1 cellular context compared by ENCODE assay signal in the genomic region with DNA sequence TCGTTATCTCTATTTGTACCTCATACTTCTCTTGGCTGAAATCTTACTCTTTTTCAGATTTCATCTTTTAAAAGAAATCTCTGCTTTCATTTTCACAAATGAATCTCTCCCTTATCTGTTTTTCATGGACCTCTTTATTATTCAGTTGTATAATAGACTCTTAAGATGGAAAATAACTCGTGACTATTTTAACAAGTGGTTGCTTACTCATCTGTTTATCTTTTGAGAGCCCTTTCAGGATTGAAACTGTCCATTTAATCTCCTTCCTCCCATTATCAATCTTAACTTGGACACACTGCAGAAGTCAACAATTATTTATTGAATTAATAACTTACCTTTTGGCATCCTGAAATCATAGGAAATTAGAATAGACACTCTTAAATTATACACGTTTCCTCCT.
TF ChIP-seq lines count a peak whose summit lies in the region.

No MANE protein-coding gene starts in this region.

TF ChIP-seq in HepG2, 621 proteins besides CTCF, POLR2A, EP300 and RAD21 (continued from another document):
- TF ChIP-seq, protein P1, sequence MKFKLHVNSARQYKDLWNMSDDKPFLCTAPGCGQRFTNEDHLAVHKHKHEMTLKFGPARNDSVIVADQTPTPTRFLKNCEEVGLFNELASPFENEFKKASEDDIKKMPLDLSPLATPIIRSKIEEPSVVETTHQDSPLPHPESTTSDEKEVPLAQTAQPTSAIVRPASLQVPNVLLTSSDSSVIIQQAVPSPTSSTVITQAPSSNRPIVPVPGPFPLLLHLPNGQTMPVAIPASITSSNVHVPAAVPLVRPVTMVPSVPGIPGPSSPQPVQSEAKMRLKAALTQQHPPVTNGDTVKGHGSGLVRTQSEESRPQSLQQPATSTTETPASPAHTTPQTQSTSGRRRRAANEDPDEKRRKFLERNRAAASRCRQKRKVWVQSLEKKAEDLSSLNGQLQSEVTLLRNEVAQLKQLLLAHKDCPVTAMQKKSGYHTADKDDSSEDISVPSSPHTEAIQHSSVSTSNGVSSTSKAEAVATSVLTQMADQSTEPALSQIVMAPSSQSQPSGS (CRISPR knock-in tag; IDR thresholded peaks at IDR 0.05) = no peak
- TF ChIP-seq, protein P2, sequence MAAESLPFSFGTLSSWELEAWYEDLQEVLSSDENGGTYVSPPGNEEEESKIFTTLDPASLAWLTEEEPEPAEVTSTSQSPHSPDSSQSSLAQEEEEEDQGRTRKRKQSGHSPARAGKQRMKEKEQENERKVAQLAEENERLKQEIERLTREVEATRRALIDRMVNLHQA (CRISPR knock-in tag; IDR thresholded peaks at IDR 0.05) = no peak
- TF ChIP-seq REL (CRISPR knock-in tag; conservative IDR thresholded peaks at IDR 0.05) (no peak), MAFK (conservative IDR thresholded peaks at IDR 0.05 in 1 of 2, IDR thresholded peaks at IDR 0.05 in 1 of 2; ENCODE audit: low read length in 2 of 2) (no peak), CEBPB (IDR thresholded peaks at IDR 0.05; ENCODE audit: borderline replicate concordance, low read depth, low read length) (no peak), SP2 (CRISPR knock-in tag; IDR thresholded peaks at IDR 0.05) (no peak), ZFY (CRISPR knock-in tag; IDR thresholded peaks at IDR 0.05) (no peak), RBM22 (optimal IDR thresholded peaks at IDR 0.05; ENCODE audit: low read length) (no peak)
- TF ChIP-seq, protein P3, sequence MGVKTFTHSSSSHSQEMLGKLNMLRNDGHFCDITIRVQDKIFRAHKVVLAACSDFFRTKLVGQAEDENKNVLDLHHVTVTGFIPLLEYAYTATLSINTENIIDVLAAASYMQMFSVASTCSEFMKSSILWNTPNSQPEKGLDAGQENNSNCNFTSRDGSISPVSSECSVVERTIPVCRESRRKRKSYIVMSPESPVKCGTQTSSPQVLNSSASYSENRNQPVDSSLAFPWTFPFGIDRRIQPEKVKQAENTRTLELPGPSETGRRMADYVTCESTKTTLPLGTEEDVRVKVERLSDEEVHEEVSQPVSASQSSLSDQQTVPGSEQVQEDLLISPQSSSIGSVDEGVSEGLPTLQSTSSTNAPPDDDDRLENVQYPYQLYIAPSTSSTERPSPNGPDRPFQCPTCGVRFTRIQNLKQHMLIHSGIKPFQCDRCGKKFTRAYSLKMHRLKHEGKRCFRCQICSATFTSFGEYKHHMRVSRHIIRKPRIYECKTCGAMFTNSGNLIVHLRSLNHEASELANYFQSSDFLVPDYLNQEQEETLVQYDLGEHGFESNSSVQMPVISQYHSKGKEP (CRISPR knock-in tag; IDR thresholded peaks at IDR 0.05) = no peak
- TF ChIP-seq, protein P4, sequence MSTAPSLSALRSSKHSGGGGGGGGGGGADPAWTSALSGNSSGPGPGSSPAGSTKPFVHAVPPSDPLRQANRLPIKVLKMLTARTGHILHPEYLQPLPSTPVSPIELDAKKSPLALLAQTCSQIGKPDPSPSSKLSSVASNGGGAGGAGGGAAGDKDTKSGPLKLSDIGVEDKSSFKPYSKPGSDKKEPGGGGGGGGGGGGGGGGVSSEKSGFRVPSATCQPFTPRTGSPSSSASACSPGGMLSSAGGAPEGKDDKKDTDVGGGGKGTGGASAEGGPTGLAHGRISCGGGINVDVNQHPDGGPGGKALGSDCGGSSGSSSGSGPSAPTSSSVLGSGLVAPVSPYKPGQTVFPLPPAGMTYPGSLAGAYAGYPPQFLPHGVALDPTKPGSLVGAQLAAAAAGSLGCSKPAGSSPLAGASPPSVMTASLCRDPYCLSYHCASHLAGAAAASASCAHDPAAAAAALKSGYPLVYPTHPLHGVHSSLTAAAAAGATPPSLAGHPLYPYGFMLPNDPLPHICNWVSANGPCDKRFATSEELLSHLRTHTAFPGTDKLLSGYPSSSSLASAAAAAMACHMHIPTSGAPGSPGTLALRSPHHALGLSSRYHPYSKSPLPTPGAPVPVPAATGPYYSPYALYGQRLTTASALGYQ (CRISPR knock-in tag; IDR thresholded peaks at IDR 0.05) = no peak
